ENCODE assay signal across 9 cellular contexts in genomic region chr20:1423625-1424106, GRCh38. TPM values are rescaled to one million over a fixed set of nuclear protein-coding genes. Genes with fewer than 3 reads are reported as not detected.
DNase-seq lines count a peak whose midpoint lies in the region; ATAC-seq, FAIRE-seq and TF ChIP-seq lines count a peak whose summit lies in the region.
"Had no signal": no experiment of that assay in that cellular context is flagged by ENCODE, and none has a peak within 500 bp of the region (broad histone marks: within the 10 kb centered on the region; RNA-seq: fewer than 3 reads in every experiment).

No MANE protein-coding gene starts in this region.

- no peak overlapping the region for H3K4me2 ChIP-seq in IMR-90 (ENCODE audit: low read depth, low read length)
- H3K4me2 ChIP-seq: KMS-11 had no signal

- H2BK15ac ChIP-seq in IMR-90 (ENCODE audit: low read depth, low read length): no peak overlapping the region

- peaks cover 6% of the 10 kb centered on the region for H3K4me1 ChIP-seq in IMR-90 (ENCODE audit: control insufficient read depth, insufficient read depth, low read length)

- intact Hi-C loops in IMR-90 (cut with micrococcal nuclease): no loop called here

- 0% methylated on average over 1 of the region's 7 CpGs; no CpG with 5 or more reads in 1 of the 2 experiments for WGBS in IMR-90 (ENCODE audit: extremely low coverage in 2 of 2, insufficient read length in 1 of 2), 2 experiments

- dilution Hi-C loops in IMR-90 (cut with HindIII; ENCODE audit: low sequenced_read_pairs, unreplicated experiment): no loop called here

- ATAC-seq in IMR-90 (ENCODE audit: low read depth): peak; percentile 73
- ATAC-seq in GM19452 (IDR thresholded peaks at IDR 0.05; ENCODE audit: unreplicated experiment): no peak
- ATAC-seq in HG03571 (IDR thresholded peaks at IDR 0.05; ENCODE audit: unreplicated experiment): no peak

- H3K79me1 ChIP-seq in IMR-90 (ENCODE audit: low read depth in 1 of 2, low read length in 2 of 2): no peaks in the 10 kb centered on the region

- CTCF ChIA-PET in IMR-90 (lab: Yijun Ruan, JAX): no interaction called here

- FAIRE-seq in D721Med (lab: Jason Lieb, UNC): no peak

- DNase-seq in D721Med (ENCODE audit: insufficient read length, low spot score) (no peak), IMR-90 (peak; percentile 69), islet precursor cell (peak; percentile 83), mesenteric fat pad (ENCODE audit: low spot score) (no peak)
- no peak for DNase-seq in stimulated activated CD4-positive, alpha-beta T cell treated with anti-CD3 and anti-CD28 coated beads, Interleukin-4, amount 100 ng/mL, for 24 hours

- no peak overlapping the region for H3K9ac ChIP-seq in IMR-90 (ENCODE audit: low read depth, low read length)
- H3K9ac ChIP-seq: KMS-11 had no signal

- H4K91ac ChIP-seq in IMR-90 (ENCODE audit: insufficient read depth, low read depth, low read length): no peak overlapping the region

- H4K20me1 ChIP-seq in IMR-90 (ENCODE audit: insufficient read depth, low read length): no peaks in the 10 kb centered on the region

- no peak overlapping the region for H2BK5ac ChIP-seq in IMR-90 (ENCODE audit: low read depth, low read length, poor library complexity, severe bottlenecking)

- POLR2A ChIA-PET in IMR-90 (lab: Charles Lee; ENCODE audit: unreplicated experiment): no interaction called here

- no peak for TF ChIP-seq POLR2A in IMR-90 (IDR thresholded peaks at IDR 0.05; ENCODE audit: low read depth, low read length)

- TF ChIP-seq RAD21 in IMR-90 (IDR thresholded peaks at IDR 0.05; ENCODE audit: low read length): 0 out of 2 replicates have a peak, but pooled peaks have one; percentile 15

- no peak overlapping the region for H2AK9ac ChIP-seq in IMR-90 (replicated peaks; ENCODE audit: low read depth, low read length, poor library complexity)

- no peak overlapping the region for H3K4ac ChIP-seq in IMR-90 (ENCODE audit: low read depth, low read length)

- 0 out of 2 replicates have a peak, but pooled peaks cover 4% of the 10 kb centered on the region for H3K9me1 ChIP-seq in IMR-90 (ENCODE audit: insufficient read depth, low read length)

- no peak overlapping the region for H3K27ac ChIP-seq in IMR-90 (ENCODE audit: insufficient read depth, low read length)
- no peak overlapping the region for H3K27ac ChIP-seq in VCaP
- H3K27ac ChIP-seq: KMS-11 had no signal

- BruUV-seq in IMR-90 (replicated peaks; lab: Mats Ljungman, UMichigan): no TSS peak

- H3K18ac ChIP-seq in IMR-90 (ENCODE audit: low read depth, low read length): no peak overlapping the region

- H3K14ac ChIP-seq in IMR-90 (replicated peaks; ENCODE audit: low read depth, low read length): no peak overlapping the region

- no peak overlapping the region for H4K5ac ChIP-seq in IMR-90 (ENCODE audit: low read depth, low read length)

- H2BK20ac ChIP-seq in IMR-90 (ENCODE audit: low read depth, low read length): no peak overlapping the region

- in situ Hi-C loops in IMR-90 (cut with MboI; ENCODE audit: low sequenced_read_pairs): no loop called here

- TF ChIP-seq CTCF in D721Med (IDR thresholded peaks at IDR 0.05; ENCODE audit: insufficient read depth, missing control alignments) (peak; percentile 30), IMR-90 (conservative IDR thresholded peaks at IDR 0.05; ENCODE audit: low read depth, low read length) (peak; percentile 23; the same call in 1 of the 2 replicates), VCaP (conservative IDR thresholded peaks at IDR 0.05) (peak; percentile 57)

- no peaks in the 10 kb centered on the region for H3K9me3 ChIP-seq in IMR-90 (ENCODE audit: control insufficient read depth, insufficient read depth, low read length)

- 0 out of 2 replicates have a peak overlapping the region, but pooled peaks have one; percentile 21 for H2AK5ac ChIP-seq in IMR-90 (ENCODE audit: low read depth, low read length)

- no peak overlapping the region for H3K56ac ChIP-seq in IMR-90 (ENCODE audit: extremely low read depth, insufficient read depth, low read length)

- no peaks in the 10 kb centered on the region for H3K27me3 ChIP-seq in IMR-90 (ENCODE audit: control insufficient read depth, insufficient read depth, low read length)

- H2BK120ac ChIP-seq in IMR-90 (ENCODE audit: low read depth, low read length): no peak overlapping the region

- H3K36me3 ChIP-seq in IMR-90 (ENCODE audit: control insufficient read depth, insufficient read depth, low read length): no peaks in the 10 kb centered on the region

- no peak overlapping the region for H3K4me3 ChIP-seq in IMR-90 (ENCODE audit: insufficient read depth, low read depth, low read length)

- no peak overlapping the region for H3K23ac ChIP-seq in IMR-90 (ENCODE audit: low read depth, low read length)

- peak overlapping the region; percentile 80 for H2AFZ ChIP-seq in IMR-90 (replicated peaks; ENCODE audit: low read length, poor library complexity)

- peak overlapping the region in 1 of 2 experiments; percentile 13; a peak in 1 of 4 replicates for H4K8ac ChIP-seq in IMR-90 (ENCODE audit: low read depth in 2 of 2, low read length in 2 of 2)

TF ChIP-seq in IMR-90, 13 proteins besides CTCF, POLR2A, EP300 and RAD21:
- TF ChIP-seq FOS (IDR thresholded peaks at IDR 0.05; ENCODE audit: low read depth, low read length): no peak
- TF ChIP-seq RFX5 (IDR thresholded peaks at IDR 0.05; ENCODE audit: low read depth, low read length): no peak
- TF ChIP-seq CEBPB (IDR thresholded peaks at IDR 0.05; ENCODE audit: low read depth, low read length): no peak
- TF ChIP-seq MAZ (IDR thresholded peaks at IDR 0.05; ENCODE audit: borderline replicate concordance, low read depth, low read length): no peak
- TF ChIP-seq ELK1 (IDR thresholded peaks at IDR 0.05; ENCODE audit: borderline replicate concordance, low read depth, low read length): no peak
- TF ChIP-seq USF2 (IDR thresholded peaks at IDR 0.05; ENCODE audit: low read depth, low read length): no peak
- TF ChIP-seq BHLHE40 (IDR thresholded peaks at IDR 0.05; ENCODE audit: low read depth, low read length): no peak
- TF ChIP-seq RCOR1 (IDR thresholded peaks at IDR 0.05; ENCODE audit: insufficient replicate concordance, low read length): no peak
- no peak for TF ChIP-seq CHD1 (IDR thresholded peaks at IDR 0.05; ENCODE audit: low read depth, low read length)

RNA-seq across cellular contexts. Expression of gene FKBP1A, which starts 30.8 kb away (rescaled TPM):
- 91.9 and 120 TPM in 2 replicates for total RNA-seq in IMR-90 (2012; rRNA removed)
- 513 and 528 TPM in 2 replicates for polyA plus RNA-seq in IMR-90 (2012; rRNA removed)
- 250 and 846 TPM in 2 replicates for polyA plus RNA-seq in IMR-90 (2012; cell fraction: cytosol; rRNA removed)
- polyA plus RNA-seq in IMR-90 (2012; cell fraction: nucleus; rRNA removed; ENCODE audit: low replicate concordance): 45.1 and 159 TPM in 2 replicates
- total RNA-seq in mesenteric fat pad: 384 TPM

RNA-seq across cellular contexts. Expression of gene NSFL1C, which starts 43.0 kb away (rescaled TPM):
- 40.3 and 41.1 TPM in 2 replicates for total RNA-seq in IMR-90 (2012; rRNA removed)
- 28.6 and 33.0 TPM in 2 replicates for polyA plus RNA-seq in IMR-90 (2012; rRNA removed)
- 14.9 and 23.7 TPM in 2 replicates for polyA plus RNA-seq in IMR-90 (2012; cell fraction: cytosol; rRNA removed)
- polyA plus RNA-seq in IMR-90 (2012; cell fraction: nucleus; rRNA removed; ENCODE audit: low replicate concordance): 26.2 and 57.4 TPM in 2 replicates
- 78.6 TPM for total RNA-seq in mesenteric fat pad

Comparison
In these comparisons a context has a peak if more than half of its experiments do, and no peak if none do; other contexts are left out.
1. DNase-seq: peak in IMR-90 (single experiment) and islet precursor cell (single experiment); none in D721Med (single experiment), mesenteric fat pad (single experiment) and stimulated activated CD4-positive, alpha-beta T cell treated with anti-CD3 and anti-CD28 coated beads, Interleukin-4, amount 100 ng/mL, for 24 hours (single experiment).
2. Peak in every context shown above with its lines, with median percentiles within 50 percentile points of each other: CTCF ChIP-seq.